In genomic region chr10:74451127-74451829, GRCh38 we compare ENCODE assay signal across 1 cellular context.
TF ChIP-seq lines count a peak whose summit lies in the region.

No MANE protein-coding gene starts in this region.

TF ChIP-seq in HEK293, 187 proteins besides CTCF, POLR2A, EP300 and RAD21 (continued from another document):
- no peak for TF ChIP-seq PATZ1 (tag by site-specific recombination; IDR thresholded peaks at IDR 0.05)
- TF ChIP-seq ZNF624 (tag by site-specific recombination; IDR thresholded peaks at IDR 0.05), result no peak
- no peak for TF ChIP-seq ZNF701 (tag by site-specific recombination; IDR thresholded peaks at IDR 0.05)
- no peak for TF ChIP-seq ZNF280D (tag by site-specific recombination; IDR thresholded peaks at IDR 0.05)
- TF ChIP-seq ZNF311 (tag by site-specific recombination; IDR thresholded peaks at IDR 0.05; ENCODE audit: borderline replicate concordance), result no peak
- TF ChIP-seq ZNF433 (tag by site-specific recombination; IDR thresholded peaks at IDR 0.05; ENCODE audit: low read depth), result no peak
- TF ChIP-seq ZNF416 (tag by site-specific recombination; IDR thresholded peaks at IDR 0.05), result no peak
- 0 out of 2 replicates have a peak, but pooled peaks have one; percentile 39 for TF ChIP-seq PRDM4 (tag by site-specific recombination; IDR thresholded peaks at IDR 0.05)
- TF ChIP-seq ZNF596 (tag by site-specific recombination; IDR thresholded peaks at IDR 0.05), result peak; percentile 74
- peak; percentile 83 for TF ChIP-seq OSR2 (tag by site-specific recombination; IDR thresholded peaks at IDR 0.05)
- TF ChIP-seq ZNF521 (tag by site-specific recombination; IDR thresholded peaks at IDR 0.05), result no peak
- TF ChIP-seq ZNF324 (tag by site-specific recombination; IDR thresholded peaks at IDR 0.05), result no peak
- no peak for TF ChIP-seq ZNF214 (tag by site-specific recombination; IDR thresholded peaks at IDR 0.05; ENCODE audit: borderline replicate concordance)
- TF ChIP-seq ZNF561 (tag by site-specific recombination; IDR thresholded peaks at IDR 0.05; ENCODE audit: borderline replicate concordance), result 0 out of 2 replicates have a peak, but pooled peaks have one; percentile 40
- TF ChIP-seq REPIN1 (tag by site-specific recombination; IDR thresholded peaks at IDR 0.05; ENCODE audit: low read depth), result no peak
- no peak for TF ChIP-seq ZNF26 (tag by site-specific recombination; IDR thresholded peaks at IDR 0.05)
- TF ChIP-seq KLF8 (tag by site-specific recombination; IDR thresholded peaks at IDR 0.05), result no peak
- TF ChIP-seq ZSCAN30 (tag by site-specific recombination; IDR thresholded peaks at IDR 0.05), result peak; percentile 56; the same call in 1 of the 2 replicates
- TF ChIP-seq KLF16 (tag by site-specific recombination; IDR thresholded peaks at IDR 0.05), result no peak
- TF ChIP-seq ZNF621 (tag by site-specific recombination; IDR thresholded peaks at IDR 0.05), result no peak
- no peak for TF ChIP-seq ZFP37 (tag by site-specific recombination; IDR thresholded peaks at IDR 0.05)
- peak; percentile 17 for TF ChIP-seq ZNF510 (tag by site-specific recombination; IDR thresholded peaks at IDR 0.05; ENCODE audit: insufficient replicate concordance)
- TF ChIP-seq ZBTB11 (tag by site-specific recombination; conservative IDR thresholded peaks at IDR 0.05; ENCODE audit: low read depth), result no peak
- peak; percentile 79 for TF ChIP-seq WT1 (tag by site-specific recombination; IDR thresholded peaks at IDR 0.05)
- no peak for TF ChIP-seq ZNF138 (tag by site-specific recombination; IDR thresholded peaks at IDR 0.05; ENCODE audit: borderline replicate concordance)
- 0 out of 2 replicates have a peak, but pooled peaks have one; percentile 13 for TF ChIP-seq ZNF18 (tag by site-specific recombination; IDR thresholded peaks at IDR 0.05)
